ENCODE assay signal across 18 cellular contexts in genomic region chr10:1377756-1378397, GRCh38.
A peak's percentile ranks its signal among the peaks of the same experiment; 100 is the strongest.
DNase-seq lines count a peak whose midpoint lies in the region; ATAC-seq and TF ChIP-seq lines count a peak whose summit lies in the region.
"Had no signal": no experiment of that assay in that cellular context is flagged by ENCODE, and none has a peak within 500 bp of the region (broad histone marks: within the 10 kb centered on the region; RNA-seq: fewer than 3 reads in every experiment).

No MANE protein-coding gene starts in this region.

- H3K9me3 Mint-ChIP-seq in activated CD8-positive, alpha-beta memory T cell treated with anti-CD3 and anti-CD28 coated beads, Interleukin-2, amount 10 ng/mL, durations not matched to agents 7 days and 5 days (ENCODE audit: low read depth), result peaks cover 4% of the 10 kb centered on the region
- H3K9me3 Mint-ChIP-seq in endothelial cell (ENCODE audit: unreplicated experiment) (no peaks in the 10 kb centered on the region), osteocyte (ENCODE audit: unreplicated experiment) (no peaks in the 10 kb centered on the region)

- CTCF ChIA-PET in activated CD8-positive, alpha-beta memory T cell treated with anti-CD3 and anti-CD28 coated beads, Interleukin-2, amount 10 ng/mL, durations not matched to agents 7 days and 5 days (lab: Charles Lee), result no interaction called here

- no peak overlapping the region for H3K4me3 Mint-ChIP-seq in activated CD8-positive, alpha-beta memory T cell treated with anti-CD3 and anti-CD28 coated beads, Interleukin-2, amount 10 ng/mL, durations not matched to agents 7 days and 5 days
- H3K4me3 Mint-ChIP-seq in endothelial cell (ENCODE audit: unreplicated experiment) (no peak overlapping the region), osteocyte (ENCODE audit: unreplicated experiment) (no peak overlapping the region)

- no peaks in the 10 kb centered on the region for H3K36me3 Mint-ChIP-seq in activated CD8-positive, alpha-beta memory T cell treated with anti-CD3 and anti-CD28 coated beads, Interleukin-2, amount 10 ng/mL, durations not matched to agents 7 days and 5 days
- peaks cover 4% of the 10 kb centered on the region for H3K36me3 Mint-ChIP-seq in endothelial cell (ENCODE audit: low read depth, unreplicated experiment)
- H3K36me3 Mint-ChIP-seq in osteocyte (ENCODE audit: unreplicated experiment), result peaks cover 5% of the 10 kb centered on the region

- H3K27ac Mint-ChIP-seq in activated CD8-positive, alpha-beta memory T cell treated with anti-CD3 and anti-CD28 coated beads, Interleukin-2, amount 10 ng/mL, durations not matched to agents 7 days and 5 days, result no peak overlapping the region
- no peak overlapping the region for H3K27ac Mint-ChIP-seq in endothelial cell (ENCODE audit: unreplicated experiment)
- H3K27ac Mint-ChIP-seq in osteocyte (ENCODE audit: unreplicated experiment), result no peak overlapping the region

- H3K4me1 Mint-ChIP-seq in activated CD8-positive, alpha-beta memory T cell treated with anti-CD3 and anti-CD28 coated beads, Interleukin-2, amount 10 ng/mL, durations not matched to agents 7 days and 5 days, result no peaks in the 10 kb centered on the region
- H3K4me1 Mint-ChIP-seq in endothelial cell (ENCODE audit: unreplicated experiment) (peaks cover 39% of the 10 kb centered on the region), osteocyte (ENCODE audit: unreplicated experiment) (peaks cover 10% of the 10 kb centered on the region)

- peak; percentile 12 for DNase-seq in NCI-H2227 (lab: John Stamatoyannopoulos, UW; ENCODE audit: unreplicated experiment)
- no peak for DNase-seq in NCI-H2227 treated with DMSO at 0.1 percent for 48 hours (lab: John Stamatoyannopoulos, UW)
- DNase-seq in activated CD8-positive, alpha-beta memory T cell treated with anti-CD3 and anti-CD28 coated beads, Interleukin-2, amount 10 ng/mL, durations not matched to agents 7 days and 5 days, result peak; percentile 25
- DNase-seq in endothelial cell (ENCODE audit: low spot score), result peak; percentile 2
- DNase-seq in osteocyte (ENCODE audit: extremely low spot score, unreplicated experiment), result peak; percentile 44
- no peak for DNase-seq in GM13977 (ENCODE audit: low spot score)
- DNase-seq: 8988T; EL; H9; Karpas-422; MM.1S; NCI-H1417; NCI-H2029; NCI-H524 treated with DMSO at 0.1 percent for 48 hours; NK-92 treated with Interleukin-12 subunit alpha and Interleukin-12 subunit beta, amount 100 ng/mL, for 24 hours; PC-3 had no signal

- in situ Hi-C loops in GM13977 (cut with MboI; ENCODE audit: low pct_unique_long_range_greater_than_20kb, low sequenced_read_pairs, unreplicated experiment), result no loop called here

- ATAC-seq in activated CD8-positive, alpha-beta memory T cell treated with anti-CD3 and anti-CD28 coated beads, Interleukin-2, amount 10 ng/mL, durations not matched to agents 7 days and 5 days, result no peak
- ATAC-seq in GM21367 (IDR thresholded peaks at IDR 0.05; ENCODE audit: unreplicated experiment) (no peak), HG02973 (IDR thresholded peaks at IDR 0.05; ENCODE audit: unreplicated experiment) (no peak)
- ATAC-seq: PC-3 had no signal

- TF ChIP-seq CTCF in endothelial cell (IDR thresholded peaks at IDR 0.05; ENCODE audit: unreplicated experiment) (no peak), osteocyte (IDR thresholded peaks at IDR 0.05) (no peak), GM13977 (IDR thresholded peaks at IDR 0.05; ENCODE audit: extremely low read depth, insufficient read depth, missing control alignments) (no peak)

- H3K27me3 Mint-ChIP-seq in activated CD8-positive, alpha-beta memory T cell treated with anti-CD3 and anti-CD28 coated beads, Interleukin-2, amount 10 ng/mL, durations not matched to agents 7 days and 5 days, result peaks cover 26% of the 10 kb centered on the region
- H3K27me3 Mint-ChIP-seq in endothelial cell (ENCODE audit: unreplicated experiment) (peaks cover 5% of the 10 kb centered on the region), osteocyte (ENCODE audit: unreplicated experiment) (peaks cover 21% of the 10 kb centered on the region)

Comparison
In these comparisons a context has a peak if more than half of its experiments do, and no peak if none do; other contexts are left out.
1. DNase-seq: peak in NCI-H2227 (single experiment), activated CD8-positive, alpha-beta memory T cell treated with anti-CD3 and anti-CD28 coated beads, Interleukin-2, amount 10 ng/mL, durations not matched to agents 7 days and 5 days (single experiment), endothelial cell (single experiment) and osteocyte (single experiment); none in NCI-H2227 treated with DMSO at 0.1 percent for 48 hours (single experiment) and GM13977 (single experiment).